21 cellular contexts compared by ENCODE assay signal in genomic region chr2:203678971-203679370, GRCh38. TPM values are rescaled to one million over a fixed set of nuclear protein-coding genes. Genes with fewer than 3 reads are reported as not detected.
"Had no signal": no experiment of that assay in that cellular context is flagged by ENCODE, and none has a peak within 500 bp of the region (broad histone marks: within the 10 kb centered on the region; RNA-seq: fewer than 3 reads in every experiment).

No MANE protein-coding gene starts in this region.

- H3K4me3 Mint-ChIP-seq: activated CD4-positive, alpha-beta T cell treated with anti-CD3 and anti-CD28 coated beads, Interleukin-2, amount 10 ng/mL, durations not matched to agents 7 days and 5 days; activated CD8-positive, alpha-beta T cell treated with anti-CD3 and anti-CD28 coated beads, Interleukin-2, amount 10 ng/mL, durations not matched to agents 7 days and 5 days; activated naive CD4-positive, alpha-beta T cell treated with anti-CD3 and anti-CD28 coated beads for 36 hours; activated T-cell treated with anti-CD3 and anti-CD28 coated beads, Interleukin-2, amount 50 U/mL, for 24 hours; memory B cell; T-cell had no signal

- H3K9me3 Mint-ChIP-seq: activated naive CD4-positive, alpha-beta T cell treated with anti-CD3 and anti-CD28 coated beads for 36 hours; activated T-cell treated with anti-CD3 and anti-CD28 coated beads, Interleukin-2, amount 50 U/mL, for 24 hours; T-cell had no signal

- H3K4me3 ChIP-seq: coronary artery, hepatocyte, right atrium auricular region, suprapubic skin, transverse colon had no signal

- H3K4me1 Mint-ChIP-seq: memory B cell had no signal

- H3K27me3 Mint-ChIP-seq: activated T-cell treated with anti-CD3 and anti-CD28 coated beads, Interleukin-2, amount 50 U/mL, for 24 hours; progenitor cell of endocrine pancreas; T-cell had no signal

- H3K36me3 Mint-ChIP-seq: T-cell had no signal

- H3K27ac Mint-ChIP-seq: activated CD4-positive, alpha-beta T cell treated with anti-CD3 and anti-CD28 coated beads, Interleukin-2, amount 10 ng/mL, durations not matched to agents 7 days and 5 days; activated CD8-positive, alpha-beta T cell treated with anti-CD3 and anti-CD28 coated beads, Interleukin-2, amount 10 ng/mL, durations not matched to agents 7 days and 5 days; activated naive CD4-positive, alpha-beta T cell treated with anti-CD3 and anti-CD28 coated beads for 36 hours; activated T-cell treated with anti-CD3 and anti-CD28 coated beads, Interleukin-2, amount 50 U/mL, for 24 hours; memory B cell; progenitor cell of endocrine pancreas; T-cell had no signal

- ATAC-seq: activated CD4-positive, CD25-positive, alpha-beta regulatory T cell treated with anti-CD3 and anti-CD28 coated beads, Interleukin-2, amount 50 U/mL, for 24 hours; activated CD8-positive, alpha-beta T cell treated with anti-CD3 and anti-CD28 coated beads, Interleukin-2, amount 10 ng/mL, durations not matched to agents 7 days and 5 days; left lobe of liver; stimulated activated naive CD8-positive, alpha-beta T cell treated with anti-CD3 and anti-CD28 coated beads, Interleukin-15, Interleukin-2, amounts not matched to agents 100 U/mL and 50 U/mL, for 24 hours; T-cell had no signal

- H3K27ac ChIP-seq: coronary artery, hepatocyte, right atrium auricular region, suprapubic skin, transverse colon had no signal

- FAIRE-seq: islet of Langerhans had no signal

- H3K4me2 ChIP-seq: hepatocyte had no signal

- H3K9me3 ChIP-seq: right atrium auricular region, suprapubic skin, transverse colon had no signal

- DNase-seq: activated CD4-positive, alpha-beta T cell treated with anti-CD3 and anti-CD28 coated beads, Interleukin-2, amount 10 ng/mL, durations not matched to agents 7 days and 5 days; activated CD8-positive, alpha-beta T cell treated with anti-CD3 and anti-CD28 coated beads, Interleukin-2, amount 10 ng/mL, durations not matched to agents 7 days and 5 days; activated naive CD4-positive, alpha-beta T cell treated with anti-CD3 and anti-CD28 coated beads for 36 hours; activated T-cell treated with anti-CD3 and anti-CD28 coated beads, Interleukin-2, amount 50 U/mL, for 24 hours; effector CD4-positive, alpha-beta T cell; stimulated activated CD4-positive, alpha-beta T cell treated with anti-CD3 and anti-CD28 coated beads, Interleukin-2, amount 100 ng/mL, for 24 hours; stimulated activated naive CD8-positive, alpha-beta T cell treated with anti-CD3 and anti-CD28 coated beads, Interleukin-15, Interleukin-2, amounts not matched to agents 100 U/mL and 50 U/mL, for 24 hours; T-cell; T1000; transverse colon had no signal

- H3K27me3 ChIP-seq: hepatocyte, right atrium auricular region, suprapubic skin, transverse colon had no signal

- H3K36me3 ChIP-seq: right atrium auricular region, suprapubic skin, transverse colon had no signal

- H2AFZ ChIP-seq: hepatocyte had no signal

- H3K79me2 ChIP-seq: hepatocyte had no signal

RNA-seq across cellular contexts. Expression of gene CD28, which starts 27.5 kb away (rescaled TPM):
- total RNA-seq: fibroblast of villous mesenchyme, hepatocyte, progenitor cell of endocrine pancreas had no signal
- polyA plus RNA-seq: hepatocyte, neural cell had no signal
